Comparison of ENCODE assay signal across 9 cellular contexts in genomic region chr20:3727333-3728035, GRCh38. TPM values are rescaled to one million over a fixed set of nuclear protein-coding genes. Genes with fewer than 3 reads are reported as not detected.
DNase-seq lines count a peak whose midpoint lies in the region; ATAC-seq, FAIRE-seq and TF ChIP-seq lines count a peak whose summit lies in the region.
"Had no signal": no experiment of that assay in that cellular context is flagged by ENCODE, and none has a peak within 500 bp of the region (broad histone marks: within the 10 kb centered on the region; RNA-seq: fewer than 3 reads in every experiment).

No MANE protein-coding gene starts in this region.

- BruUV-seq in HepG2 (replicated peaks; lab: Mats Ljungman, UMichigan): no TSS peak

- in situ Hi-C loops in HepG2 (cut with HindIII; ENCODE audit: extremely low pct_ligation_motif_present, low pct_unique_long_range_greater_than_20kb): no loop called here

- TF ChIP-seq CTCF in HepG2 (CRISPR knock-in tag; IDR thresholded peaks at IDR 0.05) (no peak), right lobe of liver (IDR thresholded peaks at IDR 0.05) (no peak)

- H3K27ac ChIP-seq in HepG2 (ENCODE audit: extremely low read length, insufficient read depth, low read length): no peak overlapping the region
- no peak overlapping the region for H3K27ac ChIP-seq in right lobe of liver
- H3K27ac ChIP-seq in right cardiac atrium (ENCODE audit: low read length): no peak overlapping the region

- no peak for ATAC-seq in HepG2
- no peak for ATAC-seq in right lobe of liver
- peak; percentile 44 to 61 for ATAC-seq in right cardiac atrium
- no peak for ATAC-seq in GM19467 (IDR thresholded peaks at IDR 0.05; ENCODE audit: unreplicated experiment)

- peaks cover 18 to 62% of the 10 kb centered on the region in 2 experiments for H3K27me3 ChIP-seq in HepG2 (ENCODE audit: control insufficient read depth in 1 of 2, insufficient read depth in 2 of 2, low read length in 2 of 2)
- H3K27me3 ChIP-seq in right lobe of liver: no peaks in the 10 kb centered on the region
- no peaks in the 10 kb centered on the region for H3K27me3 ChIP-seq in right cardiac atrium (ENCODE audit: control insufficient read depth, insufficient read depth)

- POLR2A ChIA-PET in HepG2 (lab: Yijun Ruan, JAX): no interaction called here

- H4K20me1 ChIP-seq in HepG2 (ENCODE audit: insufficient read depth, low read length): no peaks in the 10 kb centered on the region; the same call in 1 of the 2 replicates

- no peak for TF ChIP-seq RAD21 in HepG2 (CRISPR knock-in tag; IDR thresholded peaks at IDR 0.05)

- no peaks in the 10 kb centered on the region for H3K79me2 ChIP-seq in HepG2 (ENCODE audit: insufficient read depth, low read length)

- no peak for FAIRE-seq in HepG2 (lab: Jason Lieb, UNC)
- FAIRE-seq: islet of Langerhans had no signal

- H3K36me3 ChIP-seq in HepG2 (replicated peaks in 1 of 2; ENCODE audit: control insufficient read depth in 1 of 2, insufficient read depth in 2 of 2, low read length in 2 of 2) (no peaks in the 10 kb centered on the region), right lobe of liver (no peaks in the 10 kb centered on the region)

- TF ChIP-seq EP300 in HepG2 (IDR thresholded peaks at IDR 0.05; ENCODE audit: low read depth in 2 of 2, low read length in 2 of 2): no peak
- no peak for TF ChIP-seq EP300 in HepG2 (CRISPR knock-in tag; IDR thresholded peaks at IDR 0.05; ENCODE audit: borderline replicate concordance)

- no peak overlapping the region for H3K4me3 ChIP-seq in HepG2 (replicated peaks in 1 of 3; ENCODE audit: insufficient read depth in 1 of 3, low read depth in 2 of 3, low read length in 3 of 3)
- no peak overlapping the region for H3K4me3 ChIP-seq in right lobe of liver
- H3K4me3 ChIP-seq in right cardiac atrium (ENCODE audit: low read length): no peak overlapping the region

- TF ChIP-seq POLR2A in HepG2 (IDR thresholded peaks at IDR 0.05; ENCODE audit: insufficient read depth in 1 of 2, low read depth in 2 of 2, low read length in 2 of 2) (no peak), right lobe of liver (IDR thresholded peaks at IDR 0.05) (no peak)

- H3K4me1 ChIP-seq in HepG2 (ENCODE audit: insufficient read depth, low read length) (no peaks in the 10 kb centered on the region), right lobe of liver (no peaks in the 10 kb centered on the region), right cardiac atrium (ENCODE audit: control insufficient read depth, insufficient read depth, low read length) (peaks cover 3% of the 10 kb centered on the region)

- WGBS in HepG2 (ENCODE audit: low lambda C conversion rate): 14% methylated on average over 12 of the region's 12 CpGs
- 28% methylated on average over 10 of the region's 12 CpGs for WGBS in right lobe of liver (ENCODE audit: insufficient coverage, low coverage, low lambda C conversion rate, missing lambda C conversion rate)
- 30% methylated on average over 12 of the region's 12 CpGs for WGBS in right cardiac atrium

- no peak overlapping the region for H3K4me2 ChIP-seq in HepG2 (ENCODE audit: low read depth, low read length)

- no peak overlapping the region for H2AFZ ChIP-seq in HepG2 (ENCODE audit: low read length)

- H3K9me3 ChIP-seq in HepG2 (ENCODE audit: low read length): no peaks in the 10 kb centered on the region
- no peaks in the 10 kb centered on the region for H3K9me3 ChIP-seq in right lobe of liver
- H3K9me3 ChIP-seq in right cardiac atrium (ENCODE audit: control insufficient read depth, low read length): no peaks in the 10 kb centered on the region

- DNase-seq in HepG2 (ENCODE audit: low spot score) (no peak), right lobe of liver (no peak), right cardiac atrium (peak in 1 of 3 donors; percentile 37), SHP77 treated with DMSO at 0.1 percent for 48 hours (lab: John Stamatoyannopoulos, UW) (no peak)
- no peak for DNase-seq in stimulated activated CD8-positive, alpha-beta memory T cell treated with anti-CD3 and anti-CD28 coated beads, Interleukin-4, amount 100 ng/mL, for 48 hours
- DNase-seq: amniotic stem cell; CD4-positive, CD25-positive, alpha-beta regulatory T cell had no signal

- CTCF ChIA-PET in HepG2 (lab: Yijun Ruan, JAX; ENCODE audit: low intra/inter-chr PET ratio, low total read pairs): no interaction called here

- H3K9ac ChIP-seq in HepG2 (ENCODE audit: insufficient read depth, low read depth, low read length): no peak overlapping the region

- intact Hi-C loops in HepG2 (cut with micrococcal nuclease; ENCODE audit: unreplicated experiment) (no loop called here), right lobe of liver (cut with DNase I) (no loop called here), right cardiac atrium (cut with DNase I) (no loop called here)

RNA-seq across cellular contexts. Expression of gene HSPA12B, which starts 5.0 kb away (rescaled TPM):
- total RNA-seq in HepG2 (2016; rRNA removed; fragmentation: Illumina TruSeq; extraction: Trizol): not detected in 2 replicates
- not detected in 2 replicates for total RNA-seq in HepG2 (2016; cell fraction: cytosol; rRNA removed; fragmentation: Illumina TruSeq; extraction: Trizol; ENCODE audit: low read depth)
- total RNA-seq in HepG2 (2016; cell fraction: insoluble cytoplasmic fraction; rRNA removed; fragmentation: Illumina TruSeq; extraction: Trizol): not detected in 2 replicates
- not detected in 2 replicates for total RNA-seq in HepG2 (2016; cell fraction: membrane; rRNA removed; fragmentation: Illumina TruSeq; extraction: Trizol)
- total RNA-seq in HepG2 (2016; cell fraction: nucleus; rRNA removed; fragmentation: Illumina TruSeq; extraction: Trizol): not detected in 2 replicates
- 0.01 TPM in 2 replicates for polyA plus RNA-seq in HepG2 (2011; rRNA removed)
- polyA plus RNA-seq in HepG2 (2011; cell fraction: cytosol; rRNA removed): 0.03 and 0.04 TPM in 2 replicates
- polyA plus RNA-seq in HepG2 (2011; cell fraction: nucleus; rRNA removed): 0.14 and 0.17 TPM in 2 replicates
- 0.90 and 1.9 TPM in 2 replicates for polyA plus RNA-seq in HepG2 (2012)
- not detected in 2 replicates for polyA plus RNA-seq in HepG2 (2016; cell fraction: cytosol; fragmentation: Illumina TruSeq; extraction: Trizol; ENCODE audit: low read depth)
- polyA plus RNA-seq in HepG2 (2016; cell fraction: insoluble cytoplasmic fraction; fragmentation: Illumina TruSeq; extraction: Trizol; ENCODE audit: low read depth): not detected in 2 replicates
- polyA plus RNA-seq in HepG2 (2016; cell fraction: membrane; fragmentation: Illumina TruSeq; extraction: Trizol; ENCODE audit: low read depth): not detected in 2 replicates
- polyA plus RNA-seq in HepG2 (2016; cell fraction: nucleus; fragmentation: Illumina TruSeq; extraction: Trizol; ENCODE audit: insufficient read depth, low read depth): not detected in 2 replicates
- polyA minus RNA-seq in HepG2 (2011; rRNA and poly(A)+ RNA removed; ENCODE audit: low replicate concordance): 0.10 TPM in 1 of 2 replicates, not detected in the other
- not detected in 2 replicates for polyA minus RNA-seq in HepG2 (2011; cell fraction: cytosol; rRNA and poly(A)+ RNA removed)
- 0.13 TPM in 1 of 2 replicates, not detected in the other for polyA minus RNA-seq in HepG2 (2011; cell fraction: nucleus; rRNA and poly(A)+ RNA removed)
- 1 to 10 TPM in 3 of 6 experiments, under 1 TPM in 3; 0.46 to 2.2 (median 0.97) TPM for total RNA-seq in right lobe of liver
- 10 to 100 TPM in 1 of 4 donors, 1 to 10 TPM in 3; 6.1 to 13.0 (median 7.1) TPM for total RNA-seq in right cardiac atrium
- 8.9 TPM for polyA plus RNA-seq in right cardiac atrium
- total RNA-seq: CD4-positive, CD25-positive, alpha-beta regulatory T cell had no signal

RNA-seq across cellular contexts. Expression of gene SIGLEC1, which starts 15.1 kb away (rescaled TPM):
- total RNA-seq in HepG2 (2016; rRNA removed; fragmentation: Illumina TruSeq; extraction: Trizol): not detected in 2 replicates
- not detected in 2 replicates for total RNA-seq in HepG2 (2016; cell fraction: cytosol; rRNA removed; fragmentation: Illumina TruSeq; extraction: Trizol; ENCODE audit: low read depth)
- not detected in 2 replicates for total RNA-seq in HepG2 (2016; cell fraction: insoluble cytoplasmic fraction; rRNA removed; fragmentation: Illumina TruSeq; extraction: Trizol)
- not detected in 2 replicates for total RNA-seq in HepG2 (2016; cell fraction: membrane; rRNA removed; fragmentation: Illumina TruSeq; extraction: Trizol)
- not detected in 2 replicates for total RNA-seq in HepG2 (2016; cell fraction: nucleus; rRNA removed; fragmentation: Illumina TruSeq; extraction: Trizol)
- polyA plus RNA-seq in HepG2 (2011; rRNA removed): 0.01 TPM in 1 of 2 replicates, not detected in the other
- polyA plus RNA-seq in HepG2 (2011; cell fraction: cytosol; rRNA removed): not detected in 2 replicates
- polyA plus RNA-seq in HepG2 (2011; cell fraction: nucleus; rRNA removed): 0.03 and 0.10 TPM in 2 replicates
- 0.01 TPM in 1 of 2 replicates, not detected in the other for polyA plus RNA-seq in HepG2 (2012)
- not detected in 2 replicates for polyA plus RNA-seq in HepG2 (2016; cell fraction: cytosol; fragmentation: Illumina TruSeq; extraction: Trizol; ENCODE audit: low read depth)
- polyA plus RNA-seq in HepG2 (2016; cell fraction: insoluble cytoplasmic fraction; fragmentation: Illumina TruSeq; extraction: Trizol; ENCODE audit: low read depth): not detected in 2 replicates
- polyA plus RNA-seq in HepG2 (2016; cell fraction: membrane; fragmentation: Illumina TruSeq; extraction: Trizol; ENCODE audit: low read depth): not detected in 2 replicates
- not detected in 2 replicates for polyA plus RNA-seq in HepG2 (2016; cell fraction: nucleus; fragmentation: Illumina TruSeq; extraction: Trizol; ENCODE audit: insufficient read depth, low read depth)
- 0.05 TPM in 1 of 2 replicates, not detected in the other for polyA minus RNA-seq in HepG2 (2011; rRNA and poly(A)+ RNA removed; ENCODE audit: low replicate concordance)
- polyA minus RNA-seq in HepG2 (2011; cell fraction: cytosol; rRNA and poly(A)+ RNA removed): not detected in 2 replicates
- under 0.01 TPM in 1 of 2 replicates, not detected in the other for polyA minus RNA-seq in HepG2 (2011; cell fraction: nucleus; rRNA and poly(A)+ RNA removed)
- total RNA-seq in right lobe of liver: 10 to 100 TPM in 2 of 6 experiments, 1 to 10 TPM in 4; 2.6 to 13.9 (median 5.7) TPM
- total RNA-seq in right cardiac atrium: 10 to 100 TPM in 1 of 4 donors, 1 to 10 TPM in 3; 6.7 to 12.3 (median 8.8) TPM
- 4.2 TPM for polyA plus RNA-seq in right cardiac atrium
- total RNA-seq: CD4-positive, CD25-positive, alpha-beta regulatory T cell had no signal
- polyA plus RNA-seq: CD4-positive, CD25-positive, alpha-beta regulatory T cell had no signal

RNA-seq across cellular contexts. Expression of gene ADISSP, which starts 40.1 kb away (rescaled TPM):
- total RNA-seq in HepG2 (2016; rRNA removed; fragmentation: Illumina TruSeq; extraction: Trizol) (70.0 and 90.6 TPM in 2 replicates), right lobe of liver (10 to 100 TPM in 3 of 6 experiments, 1 to 10 TPM in 3; 9.6 to 11.7 (median 9.9) TPM), right cardiac atrium (10 to 100 TPM; 11.7 to 13.7 (median 12.1) TPM)
- total RNA-seq in HepG2 (2016; cell fraction: cytosol; rRNA removed; fragmentation: Illumina TruSeq; extraction: Trizol; ENCODE audit: low read depth): 120 and 149 TPM in 2 replicates
- 67.4 and 89.2 TPM in 2 replicates for total RNA-seq in HepG2 (2016; cell fraction: insoluble cytoplasmic fraction; rRNA removed; fragmentation: Illumina TruSeq; extraction: Trizol)
- 165 and 207 TPM in 2 replicates for total RNA-seq in HepG2 (2016; cell fraction: membrane; rRNA removed; fragmentation: Illumina TruSeq; extraction: Trizol)
- total RNA-seq in HepG2 (2016; cell fraction: nucleus; rRNA removed; fragmentation: Illumina TruSeq; extraction: Trizol): 43.5 and 46.5 TPM in 2 replicates
- polyA plus RNA-seq in HepG2 (2011; rRNA removed) (38.3 and 51.7 TPM in 2 replicates), right cardiac atrium (12.6 TPM)
- polyA plus RNA-seq in HepG2 (2011; cell fraction: cytosol; rRNA removed): 41.7 and 67.3 TPM in 2 replicates
- polyA plus RNA-seq in HepG2 (2011; cell fraction: nucleus; rRNA removed): 36.2 and 38.2 TPM in 2 replicates
- 37.4 and 38.4 TPM in 2 replicates for polyA plus RNA-seq in HepG2 (2012)
- 210 and 248 TPM in 2 replicates for polyA plus RNA-seq in HepG2 (2016; cell fraction: cytosol; fragmentation: Illumina TruSeq; extraction: Trizol; ENCODE audit: low read depth)
- polyA plus RNA-seq in HepG2 (2016; cell fraction: insoluble cytoplasmic fraction; fragmentation: Illumina TruSeq; extraction: Trizol; ENCODE audit: low read depth): 96.6 and 129 TPM in 2 replicates
- 249 and 277 TPM in 2 replicates for polyA plus RNA-seq in HepG2 (2016; cell fraction: membrane; fragmentation: Illumina TruSeq; extraction: Trizol; ENCODE audit: low read depth)
- 90.0 and 101 TPM in 2 replicates for polyA plus RNA-seq in HepG2 (2016; cell fraction: nucleus; fragmentation: Illumina TruSeq; extraction: Trizol; ENCODE audit: insufficient read depth, low read depth)
- 32.0 and 63.5 TPM in 2 replicates for polyA minus RNA-seq in HepG2 (2011; rRNA and poly(A)+ RNA removed; ENCODE audit: low replicate concordance)
- polyA minus RNA-seq in HepG2 (2011; cell fraction: cytosol; rRNA and poly(A)+ RNA removed): 30.2 and 38.4 TPM in 2 replicates
- polyA minus RNA-seq in HepG2 (2011; cell fraction: nucleus; rRNA and poly(A)+ RNA removed): 15.2 and 15.3 TPM in 2 replicates

RNA-seq across cellular contexts. Expression of gene ADAM33, which starts 45.7 kb away (rescaled TPM):
- total RNA-seq in HepG2 (2016; rRNA removed; fragmentation: Illumina TruSeq; extraction: Trizol): not detected in 2 replicates
- total RNA-seq in HepG2 (2016; cell fraction: cytosol; rRNA removed; fragmentation: Illumina TruSeq; extraction: Trizol; ENCODE audit: low read depth): not detected in 2 replicates
- not detected in 2 replicates for total RNA-seq in HepG2 (2016; cell fraction: insoluble cytoplasmic fraction; rRNA removed; fragmentation: Illumina TruSeq; extraction: Trizol)
- not detected in 2 replicates for total RNA-seq in HepG2 (2016; cell fraction: membrane; rRNA removed; fragmentation: Illumina TruSeq; extraction: Trizol)
- not detected in 2 replicates for total RNA-seq in HepG2 (2016; cell fraction: nucleus; rRNA removed; fragmentation: Illumina TruSeq; extraction: Trizol)
- not detected in 2 replicates for polyA plus RNA-seq in HepG2 (2011; rRNA removed)
- polyA plus RNA-seq in HepG2 (2011; cell fraction: cytosol; rRNA removed): not detected in 2 replicates
- polyA plus RNA-seq in HepG2 (2011; cell fraction: nucleus; rRNA removed): 0.03 TPM in 1 of 2 replicates, not detected in the other
- not detected in 2 replicates for polyA plus RNA-seq in HepG2 (2012)
- not detected in 2 replicates for polyA plus RNA-seq in HepG2 (2016; cell fraction: cytosol; fragmentation: Illumina TruSeq; extraction: Trizol; ENCODE audit: low read depth)
- not detected in 2 replicates for polyA plus RNA-seq in HepG2 (2016; cell fraction: insoluble cytoplasmic fraction; fragmentation: Illumina TruSeq; extraction: Trizol; ENCODE audit: low read depth)
- not detected in 2 replicates for polyA plus RNA-seq in HepG2 (2016; cell fraction: membrane; fragmentation: Illumina TruSeq; extraction: Trizol; ENCODE audit: low read depth)
- not detected in 2 replicates for polyA plus RNA-seq in HepG2 (2016; cell fraction: nucleus; fragmentation: Illumina TruSeq; extraction: Trizol; ENCODE audit: insufficient read depth, low read depth)
- polyA minus RNA-seq in HepG2 (2011; rRNA and poly(A)+ RNA removed; ENCODE audit: low replicate concordance): not detected in 2 replicates
- not detected in 2 replicates for polyA minus RNA-seq in HepG2 (2011; cell fraction: cytosol; rRNA and poly(A)+ RNA removed)
- polyA minus RNA-seq in HepG2 (2011; cell fraction: nucleus; rRNA and poly(A)+ RNA removed): not detected in 2 replicates
- total RNA-seq in right lobe of liver: under 1 TPM; 0.24 to 0.51 (median 0.45) TPM
- 10 to 100 TPM; 11.5 to 23.7 (median 12.1) TPM for total RNA-seq in right cardiac atrium
- polyA plus RNA-seq in right cardiac atrium: 30.5 TPM
- total RNA-seq: CD4-positive, CD25-positive, alpha-beta regulatory T cell had no signal
- polyA plus RNA-seq: CD4-positive, CD25-positive, alpha-beta regulatory T cell had no signal

RNA-seq across cellular contexts. Expression of gene SPEF1, which starts 53.8 kb away (rescaled TPM):
- total RNA-seq in HepG2 (2016; rRNA removed; fragmentation: Illumina TruSeq; extraction: Trizol) (0.27 and 0.32 TPM in 2 replicates), right lobe of liver (not detected), right cardiac atrium (under 1 TPM in 1 of 4 donors, not detected in 3; 0.50 TPM)
- total RNA-seq in HepG2 (2016; cell fraction: cytosol; rRNA removed; fragmentation: Illumina TruSeq; extraction: Trizol; ENCODE audit: low read depth): not detected in 2 replicates
- 0.15 and 0.22 TPM in 2 replicates for total RNA-seq in HepG2 (2016; cell fraction: insoluble cytoplasmic fraction; rRNA removed; fragmentation: Illumina TruSeq; extraction: Trizol)
- total RNA-seq in HepG2 (2016; cell fraction: membrane; rRNA removed; fragmentation: Illumina TruSeq; extraction: Trizol): 0.17 and 0.22 TPM in 2 replicates
- 0.40 TPM in 1 of 2 replicates, not detected in the other for total RNA-seq in HepG2 (2016; cell fraction: nucleus; rRNA removed; fragmentation: Illumina TruSeq; extraction: Trizol)
- polyA plus RNA-seq in HepG2 (2011; rRNA removed) (0.05 and 0.11 TPM in 2 replicates), right cardiac atrium (0.07 TPM)
- 0.08 TPM in 1 of 2 replicates, not detected in the other for polyA plus RNA-seq in HepG2 (2011; cell fraction: cytosol; rRNA removed)
- 0.45 and 0.84 TPM in 2 replicates for polyA plus RNA-seq in HepG2 (2011; cell fraction: nucleus; rRNA removed)
- polyA plus RNA-seq in HepG2 (2012): 0.11 TPM in 1 of 2 replicates, not detected in the other
- 0.17 and 0.22 TPM in 2 replicates for polyA plus RNA-seq in HepG2 (2016; cell fraction: cytosol; fragmentation: Illumina TruSeq; extraction: Trizol; ENCODE audit: low read depth)
- polyA plus RNA-seq in HepG2 (2016; cell fraction: insoluble cytoplasmic fraction; fragmentation: Illumina TruSeq; extraction: Trizol; ENCODE audit: low read depth): 0.24 and 0.25 TPM in 2 replicates
- polyA plus RNA-seq in HepG2 (2016; cell fraction: membrane; fragmentation: Illumina TruSeq; extraction: Trizol; ENCODE audit: low read depth): 0.20 and 0.42 TPM in 2 replicates
- polyA plus RNA-seq in HepG2 (2016; cell fraction: nucleus; fragmentation: Illumina TruSeq; extraction: Trizol; ENCODE audit: insufficient read depth, low read depth): 0.29 TPM in 1 of 2 replicates, not detected in the other
- polyA minus RNA-seq in HepG2 (2011; rRNA and poly(A)+ RNA removed; ENCODE audit: low replicate concordance): 0.08 and 0.14 TPM in 2 replicates
- polyA minus RNA-seq in HepG2 (2011; cell fraction: cytosol; rRNA and poly(A)+ RNA removed): not detected in 2 replicates
- 0.64 TPM in 1 of 2 replicates, not detected in the other for polyA minus RNA-seq in HepG2 (2011; cell fraction: nucleus; rRNA and poly(A)+ RNA removed)
- total RNA-seq: CD4-positive, CD25-positive, alpha-beta regulatory T cell had no signal
- polyA plus RNA-seq: CD4-positive, CD25-positive, alpha-beta regulatory T cell had no signal

Comparison
In these comparisons a context has a peak if more than half of its experiments do, and no peak if none do; other contexts are left out.
1. ATAC-seq: peak in right cardiac atrium (2 of 2); none in HepG2 (single experiment), right lobe of liver (0 of 4) and GM19467 (single experiment).